ENCODE assay signal across 31 cellular contexts in the genomic region with DNA sequence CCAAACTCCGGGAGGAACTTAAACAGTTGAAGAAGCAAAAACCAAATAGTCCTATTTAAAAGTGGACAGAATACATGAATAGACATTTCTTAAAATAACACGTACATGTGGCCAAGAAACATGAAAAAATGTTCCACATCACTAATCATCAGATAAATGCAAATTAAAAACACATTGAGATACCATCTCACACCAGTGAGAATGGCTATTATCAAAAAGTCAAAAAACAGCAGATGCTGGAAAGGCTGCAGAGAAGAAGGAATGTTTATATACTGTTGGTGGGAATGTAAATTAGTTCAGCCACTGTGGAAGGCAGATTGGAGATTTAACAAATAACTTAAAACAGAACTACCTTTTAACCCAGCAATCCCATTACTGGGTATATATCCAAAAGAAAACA.
"Had no signal": no experiment of that assay in that cellular context is flagged by ENCODE, and none has a peak within 500 bp of the region (broad histone marks: within the 10 kb centered on the region; RNA-seq: fewer than 3 reads in every experiment).

No MANE protein-coding gene starts in this region.

- H3K4me1 ChIP-seq: adrenal gland, body of pancreas, breast epithelium had no signal

- H3K9me3 ChIP-seq: adrenal gland, body of pancreas, breast epithelium had no signal

- H3K4me3 ChIP-seq: adrenal gland, body of pancreas, breast epithelium had no signal

- H3K4me3 Mint-ChIP-seq: activated B cell treated with CpG ODN at 0.5 μM for 24 hours; activated CD4-positive, alpha-beta memory T cell treated with anti-CD3 and anti-CD28 coated beads for 36 hours; activated CD4-positive, alpha-beta T cell treated with anti-CD3 and anti-CD28 coated beads, Interleukin-2, amount 10 ng/mL, durations not matched to agents 24 days and 14 days; activated CD8-positive, alpha-beta T cell treated with anti-CD3 and anti-CD28 coated beads for 36 hours; activated naive CD4-positive, alpha-beta T cell treated with anti-CD3 and anti-CD28 coated beads for 36 hours; activated naive CD8-positive, alpha-beta T cell treated with anti-CD3 and anti-CD28 coated beads for 36 hours; T-helper 1 cell treated with Interleukin-12 subunit alpha and Interleukin-12 subunit beta and Interleukin-4 antibody, amounts not matched to agents 30 μg/mL and 1 μg/mL, for 36 hours; T-helper 2 cell treated with Interferon-gamma antibody and Interleukin-4, amounts not matched to agents 5 μg/mL and 100 μg/mL, for 36 hours had no signal

- DNase-seq: activated B cell treated with CpG ODN at 0.5 μM for 24 hours; activated CD4-positive, alpha-beta memory T cell treated with anti-CD3 and anti-CD28 coated beads for 36 hours; activated CD4-positive, alpha-beta T cell treated with anti-CD3 and anti-CD28 coated beads for 4 hours; activated CD4-positive, alpha-beta T cell treated with anti-CD3 and anti-CD28 coated beads, Interleukin-2, amount 10 ng/mL, durations not matched to agents 24 days and 14 days; activated CD4-positive, alpha-beta T cell treated with anti-CD3 and anti-CD28 coated beads, Interleukin-2, amount 50 U/mL, for 1 hour; activated CD4-positive, alpha-beta T cell treated with anti-CD3 and anti-CD28 coated beads, Interleukin-2, amount 50 U/mL, for 4 hours; activated CD4-positive, CD25-positive, alpha-beta regulatory T cell treated with anti-CD3 and anti-CD28 coated beads, Interleukin-2, amount 50 U/mL, for 72 hours; activated CD8-positive, alpha-beta memory T cell treated with anti-CD3 and anti-CD28 coated beads, Interleukin-2, amount 50 U/mL, for 4 hours; activated CD8-positive, alpha-beta T cell treated with anti-CD3 and anti-CD28 coated beads for 36 hours; activated effector memory CD4-positive, alpha-beta T cell treated with Interleukin-2 at 50 U/mL for 16 hours; activated gamma-delta T cell; activated naive CD4-positive, alpha-beta T cell treated with anti-CD3 and anti-CD28 coated beads for 36 hours; activated naive CD4-positive, alpha-beta T cell treated with anti-CD3 and anti-CD28 coated beads, Interleukin-2, amount 50 U/mL, for 16 hours; activated naive CD8-positive, alpha-beta T cell treated with anti-CD3 and anti-CD28 coated beads for 36 hours; activated T-cell treated with anti-CD3 and anti-CD28 coated beads for 4 hours; activated T-cell treated with anti-CD3 and anti-CD28 coated beads, Interleukin-2, amount 50 U/mL, for 1 hour; activated T-cell treated with anti-CD3 and anti-CD28 coated beads, Interleukin-2, amount 50 U/mL, for 48 hours; adrenal gland; amniotic stem cell; aorta; body of pancreas; brain microvascular endothelial cell; central memory CD4-positive, alpha-beta T cell; T-helper 2 cell; T-helper 9 cell had no signal

- H3K36me3 ChIP-seq: adrenal gland, brain microvascular endothelial cell, breast epithelium had no signal

- H3K27me3 Mint-ChIP-seq: activated B cell treated with CpG ODN at 0.5 μM for 24 hours; activated CD4-positive, alpha-beta memory T cell treated with anti-CD3 and anti-CD28 coated beads for 36 hours; activated CD4-positive, alpha-beta T cell treated with anti-CD3 and anti-CD28 coated beads, Interleukin-2, amount 10 ng/mL, durations not matched to agents 24 days and 14 days; activated CD8-positive, alpha-beta T cell treated with anti-CD3 and anti-CD28 coated beads for 36 hours; activated naive CD8-positive, alpha-beta T cell treated with anti-CD3 and anti-CD28 coated beads for 36 hours had no signal

- H3K4me1 Mint-ChIP-seq: activated B cell treated with CpG ODN at 0.5 μM for 24 hours; activated CD4-positive, alpha-beta T cell treated with anti-CD3 and anti-CD28 coated beads, Interleukin-2, amount 10 ng/mL, durations not matched to agents 24 days and 14 days; activated naive CD8-positive, alpha-beta T cell treated with anti-CD3 and anti-CD28 coated beads for 36 hours had no signal

- H3K27ac Mint-ChIP-seq: activated B cell treated with CpG ODN at 0.5 μM for 24 hours; activated CD4-positive, alpha-beta memory T cell treated with anti-CD3 and anti-CD28 coated beads for 36 hours; activated CD4-positive, alpha-beta T cell treated with anti-CD3 and anti-CD28 coated beads, Interleukin-2, amount 10 ng/mL, durations not matched to agents 24 days and 14 days; activated CD8-positive, alpha-beta T cell treated with anti-CD3 and anti-CD28 coated beads for 36 hours; activated naive CD4-positive, alpha-beta T cell treated with anti-CD3 and anti-CD28 coated beads for 36 hours; activated naive CD4-positive, alpha-beta T cell treated with anti-CD3 and anti-CD28 coated beads, Interleukin-2, amount 50 U/mL, for 72 hours; activated naive CD8-positive, alpha-beta T cell treated with anti-CD3 and anti-CD28 coated beads for 36 hours; activated T-helper 2 cell treated with anti-CD3 and anti-CD28 coated beads, Interferon-gamma antibody, Interleukin-2, Interleukin-4, amounts not matched to agents 10 μg/mL and 5 μg/mL and 100 μg/mL, durations not matched to agents 14 hours and 24 hours and 36 hours; T-helper 1 cell treated with Interleukin-12 subunit alpha and Interleukin-12 subunit beta and Interleukin-4 antibody, amounts not matched to agents 30 μg/mL and 1 μg/mL, for 36 hours; T-helper 2 cell treated with Interferon-gamma antibody and Interleukin-4, amounts not matched to agents 5 μg/mL and 100 μg/mL, for 36 hours had no signal

- ATAC-seq: activated CD8-positive, alpha-beta T cell treated with anti-CD3 and anti-CD28 coated beads for 36 hours; activated naive CD4-positive, alpha-beta T cell treated with anti-CD3 and anti-CD28 coated beads, Interleukin-2, amount 50 U/mL, for 72 hours; body of pancreas had no signal

- H3K27me3 ChIP-seq: adrenal gland, body of pancreas, brain microvascular endothelial cell, breast epithelium had no signal

- H3K27ac ChIP-seq: adrenal gland, body of pancreas, brain microvascular endothelial cell, breast epithelium, VCaP had no signal
